8 cellular contexts compared by ENCODE assay signal in genomic region chr10:119479048-119479394, GRCh38.
A peak's percentile ranks its signal among the peaks of the same experiment; 100 is the strongest.
DNase-seq lines count a peak whose midpoint lies in the region; ATAC-seq lines count a peak whose summit lies in the region.
"Had no signal": no experiment of that assay in that cellular context is flagged by ENCODE, and none has a peak within 500 bp of the region (broad histone marks: within the 10 kb centered on the region; RNA-seq: fewer than 3 reads in every experiment).

No MANE protein-coding gene starts in this region.

- intact Hi-C loops in activated T-helper 1 cell treated with anti-CD3 and anti-CD28 coated beads, Interleukin-12 subunit alpha, Interleukin-12 subunit beta, Interleukin-2, Interleukin-4 antibody, amounts not matched to agents 30 ng/mL and 10 ng/mL and 1 ng/mL, durations not matched to agents 14 hours and 24 hours and 36 hours (cut with micrococcal nuclease): no loop called here

- peak overlapping the region in 1 of 4 donors; percentile 19 for H3K4me3 Mint-ChIP-seq in IgD-negative memory B cell
- peak overlapping the region; percentile 66 for H3K4me3 Mint-ChIP-seq in activated T-helper 1 cell treated with anti-CD3 and anti-CD28 coated beads, Interleukin-12 subunit alpha, Interleukin-12 subunit beta, Interleukin-2, Interleukin-4 antibody, amounts not matched to agents 30 ng/mL and 10 ng/mL and 1 ng/mL, durations not matched to agents 14 hours and 24 hours and 36 hours
- H3K4me3 Mint-ChIP-seq in naive thymus-derived CD8-positive, alpha-beta T cell: peak overlapping the region; percentile 16 to 76 (median 58)

- H3K36me3 ChIP-seq in MG63: no peaks in the 10 kb centered on the region

- peaks cover 21 to 31% (median 26%) of the 10 kb centered on the region in 3 donors for H3K4me1 Mint-ChIP-seq in IgD-negative memory B cell
- peaks cover 30% of the 10 kb centered on the region for H3K4me1 Mint-ChIP-seq in activated T-helper 1 cell treated with anti-CD3 and anti-CD28 coated beads, Interleukin-12 subunit alpha, Interleukin-12 subunit beta, Interleukin-2, Interleukin-4 antibody, amounts not matched to agents 30 ng/mL and 10 ng/mL and 1 ng/mL, durations not matched to agents 14 hours and 24 hours and 36 hours (ENCODE audit: low read depth)
- peaks cover 19 to 38% (median 29%) of the 10 kb centered on the region in 4 donors for H3K4me1 Mint-ChIP-seq in naive thymus-derived CD8-positive, alpha-beta T cell

- POLR2A ChIA-PET in naive thymus-derived CD8-positive, alpha-beta T cell (lab: Charles Lee): interaction anchor here (0.7 to 4.0 kb wide), 7 partner anchors 11 to 271 kb away, joined by 3 to 19 read pairs (median 4); partner anchors contain the start of genes GRK5 and RGS10

- H3K36me3 Mint-ChIP-seq in IgD-negative memory B cell: no peaks in the 10 kb centered on the region
- H3K36me3 Mint-ChIP-seq in activated T-helper 1 cell treated with anti-CD3 and anti-CD28 coated beads, Interleukin-12 subunit alpha, Interleukin-12 subunit beta, Interleukin-2, Interleukin-4 antibody, amounts not matched to agents 30 ng/mL and 10 ng/mL and 1 ng/mL, durations not matched to agents 14 hours and 24 hours and 36 hours (ENCODE audit: low read depth): no peaks in the 10 kb centered on the region
- no peaks in the 10 kb centered on the region for H3K36me3 Mint-ChIP-seq in naive thymus-derived CD8-positive, alpha-beta T cell

- peaks cover 13% of the 10 kb centered on the region for H3K27me3 ChIP-seq in MG63

- DNase-seq in DMS 273 (lab: John Stamatoyannopoulos, UW; ENCODE audit: unreplicated experiment) (peak; percentile 44), MG63 (no peak), NOMO-1 treated with DMSO at 0.1 percent for 48 hours (lab: John Stamatoyannopoulos, UW; ENCODE audit: unreplicated experiment) (no peak)
- no peak for DNase-seq in activated T-helper 1 cell treated with anti-CD3 and anti-CD28 coated beads, Interleukin-12 subunit alpha, Interleukin-12 subunit beta, Interleukin-2, Interleukin-4 antibody, amounts not matched to agents 30 ng/mL and 10 ng/mL and 1 ng/mL, durations not matched to agents 14 hours and 24 hours and 36 hours (ENCODE audit: low spot score)
- peak in 1 of 10 donors; percentile 20 for DNase-seq in naive thymus-derived CD8-positive, alpha-beta T cell
- DNase-seq: NCI-H187 treated with DMSO at 0.1 percent for 48 hours had no signal

- peaks cover 0 to under 1% (median 0%) of the 10 kb centered on the region in 3 donors for H3K9me3 Mint-ChIP-seq in IgD-negative memory B cell
- H3K9me3 Mint-ChIP-seq in activated T-helper 1 cell treated with anti-CD3 and anti-CD28 coated beads, Interleukin-12 subunit alpha, Interleukin-12 subunit beta, Interleukin-2, Interleukin-4 antibody, amounts not matched to agents 30 ng/mL and 10 ng/mL and 1 ng/mL, durations not matched to agents 14 hours and 24 hours and 36 hours: peaks cover under 1% of the 10 kb centered on the region
- no peaks in the 10 kb centered on the region for H3K9me3 Mint-ChIP-seq in naive thymus-derived CD8-positive, alpha-beta T cell

- H3K9me3 ChIP-seq in MG63: no peaks in the 10 kb centered on the region

- peak; percentile 25 to 33 for ATAC-seq in naive thymus-derived CD8-positive, alpha-beta T cell
- no peak for ATAC-seq in GM19035 (IDR thresholded peaks at IDR 0.05; ENCODE audit: unreplicated experiment)

- peak overlapping the region; percentile 78 to 95 (median 85) for H3K27ac Mint-ChIP-seq in IgD-negative memory B cell
- peak overlapping the region; percentile 88 for H3K27ac Mint-ChIP-seq in activated T-helper 1 cell treated with anti-CD3 and anti-CD28 coated beads, Interleukin-12 subunit alpha, Interleukin-12 subunit beta, Interleukin-2, Interleukin-4 antibody, amounts not matched to agents 30 ng/mL and 10 ng/mL and 1 ng/mL, durations not matched to agents 14 hours and 24 hours and 36 hours
- H3K27ac Mint-ChIP-seq in naive thymus-derived CD8-positive, alpha-beta T cell: peak overlapping the region; percentile 28 to 80 (median 64)

- H3K27me3 Mint-ChIP-seq in IgD-negative memory B cell: peaks cover 6% of the 10 kb centered on the region
- H3K27me3 Mint-ChIP-seq in activated T-helper 1 cell treated with anti-CD3 and anti-CD28 coated beads, Interleukin-12 subunit alpha, Interleukin-12 subunit beta, Interleukin-2, Interleukin-4 antibody, amounts not matched to agents 30 ng/mL and 10 ng/mL and 1 ng/mL, durations not matched to agents 14 hours and 24 hours and 36 hours (ENCODE audit: insufficient read depth): peaks cover 1% of the 10 kb centered on the region
- no peaks in the 10 kb centered on the region for H3K27me3 Mint-ChIP-seq in naive thymus-derived CD8-positive, alpha-beta T cell

- H3K4me3 ChIP-seq in MG63: no peak overlapping the region
